8 cellular contexts compared by ENCODE assay signal in the genomic region with DNA sequence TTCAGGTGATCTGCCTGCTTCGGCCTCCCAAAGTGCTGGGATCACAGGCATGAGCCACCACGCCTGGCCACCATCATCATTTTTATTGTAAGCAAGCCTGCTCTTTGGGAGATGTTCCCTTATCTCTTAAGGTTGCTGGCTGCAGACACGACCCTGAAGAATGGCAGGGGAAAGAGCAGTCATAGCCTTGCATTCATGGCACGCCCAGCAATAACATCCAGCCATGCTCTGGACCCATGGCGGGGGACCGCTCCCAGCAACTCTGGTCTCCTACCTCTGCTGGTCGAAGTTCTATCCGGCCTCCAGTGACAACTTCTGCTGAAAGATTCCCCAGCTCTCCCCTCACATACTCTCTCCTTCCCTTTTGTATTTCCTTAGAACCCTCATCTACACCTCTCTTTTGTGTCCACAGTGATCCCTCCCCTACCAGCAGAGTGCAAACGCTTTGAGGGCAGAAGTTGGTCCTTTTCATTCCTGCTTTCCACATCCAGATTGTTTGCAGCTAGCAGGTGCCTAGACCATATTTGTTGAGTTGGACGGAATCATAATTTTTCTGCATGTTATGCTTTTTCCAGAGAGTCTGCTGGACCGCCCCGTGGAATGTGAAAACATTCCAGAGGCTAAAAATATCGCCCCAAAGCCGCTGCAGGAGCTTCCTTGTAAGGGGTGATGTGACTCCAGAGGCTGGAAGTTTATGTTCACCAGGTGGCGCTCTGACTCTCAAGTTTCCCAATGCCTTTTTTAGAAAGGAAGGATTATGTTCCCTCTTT. TPM values are rescaled to one million over a fixed set of nuclear protein-coding genes. Genes with fewer than 3 reads are reported as not detected.
DNase-seq lines count a peak whose midpoint lies in the region; ATAC-seq and TF ChIP-seq lines count a peak whose summit lies in the region.

No MANE protein-coding gene starts in this region.

- H3K9me3 ChIP-seq in MM.1S (replicated peaks; ENCODE audit: insufficient read depth, low read length) = no peaks in the 10 kb centered on the region
- no peaks in the 10 kb centered on the region for H3K9me3 ChIP-seq in neural progenitor cell (ENCODE audit: low read depth)

- H3K9ac ChIP-seq in MM.1S (ENCODE audit: low read length) (no peak overlapping the region), neural progenitor cell (no peak overlapping the region)

- H3K4me2 ChIP-seq in MM.1S (ENCODE audit: low read depth, low read length) (no peak overlapping the region), neural progenitor cell (no peak overlapping the region)

- DNase-seq in DMS153 treated with DMSO at 0.1 percent for 48 hours (lab: John Stamatoyannopoulos, UW; ENCODE audit: unreplicated experiment) = peak; percentile 32
- DNase-seq in DMS153 (lab: John Stamatoyannopoulos, UW) = no peak
- no peak for DNase-seq in MM.1S
- peak; percentile 65 for DNase-seq in activated CD8-positive, alpha-beta T cell treated with anti-CD3 and anti-CD28 coated beads for 36 hours
- peak; percentile 95 for DNase-seq in fibroblast of the aortic adventitia (ENCODE audit: low read depth)
- DNase-seq in neural progenitor cell (ENCODE audit: low spot score) = peak; percentile 78
- no peak for DNase-seq in NCI-H774 (lab: John Stamatoyannopoulos, UW)

- H3K27ac ChIP-seq in MM.1S (ENCODE audit: low read length) (no peak overlapping the region), neural progenitor cell (no peak overlapping the region)

- no peak overlapping the region for H3K4me3 ChIP-seq in MM.1S (ENCODE audit: low read length)
- no peak overlapping the region for H3K4me3 ChIP-seq in fibroblast of the aortic adventitia (ENCODE audit: low read depth, low read length)
- no peak overlapping the region for H3K4me3 ChIP-seq in neural progenitor cell

- H3K27ac Mint-ChIP-seq in activated CD8-positive, alpha-beta T cell treated with anti-CD3 and anti-CD28 coated beads for 36 hours = no peak overlapping the region
- H3K27ac Mint-ChIP-seq in neural progenitor cell = peak overlapping the region; percentile 62

- CTCF ChIA-PET in activated CD8-positive, alpha-beta T cell treated with anti-CD3 and anti-CD28 coated beads for 36 hours (lab: Charles Lee) = interaction anchor here (0.6 to 20.1 kb wide), 19 partner anchors 7 to 161 kb away, joined by 3 to 537 read pairs (median 5); a partner anchor contains a TSS

- no peaks in the 10 kb centered on the region for H3K36me3 ChIP-seq in MM.1S (replicated peaks; ENCODE audit: insufficient read depth, low read length)
- H3K36me3 ChIP-seq in neural progenitor cell = no peaks in the 10 kb centered on the region

- TF ChIP-seq CTCF in MM.1S (IDR thresholded peaks at IDR 0.05; ENCODE audit: low read length) = peak; percentile 64
- peak; percentile 60 for TF ChIP-seq CTCF in activated CD8-positive, alpha-beta T cell treated with anti-CD3 and anti-CD28 coated beads for 36 hours (IDR thresholded peaks at IDR 0.05)
- peak; percentile 74 for TF ChIP-seq CTCF in fibroblast of the aortic adventitia (IDR thresholded peaks at IDR 0.05; ENCODE audit: insufficient read depth, low read length)
- peak; percentile 77 for TF ChIP-seq CTCF in neural progenitor cell (IDR thresholded peaks at IDR 0.05)

- H4K20me1 ChIP-seq in MM.1S (ENCODE audit: insufficient read depth, low read length) (no peaks in the 10 kb centered on the region), neural progenitor cell (ENCODE audit: low read depth) (no peaks in the 10 kb centered on the region)

- no peaks in the 10 kb centered on the region for H3K9me2 ChIP-seq in MM.1S (replicated peaks; ENCODE audit: insufficient read depth, low read length)

- H2AFZ ChIP-seq in MM.1S (ENCODE audit: low read length) (no peak overlapping the region), neural progenitor cell (replicated peaks) (peak overlapping the region; percentile 30)

- intact Hi-C loops in activated CD8-positive, alpha-beta T cell treated with anti-CD3 and anti-CD28 coated beads for 36 hours (cut with micrococcal nuclease) = loop anchor here (2.0 kb wide), 1 partner anchor 22 kb away; no protein-coding TSS in a partner anchor

- H3K27me3 ChIP-seq in MM.1S (replicated peaks; ENCODE audit: insufficient read depth, low read length) (peaks cover 12% of the 10 kb centered on the region), neural progenitor cell (no peaks in the 10 kb centered on the region)

- H3K79me2 ChIP-seq in MM.1S (ENCODE audit: low read length) (no peaks in the 10 kb centered on the region), neural progenitor cell (ENCODE audit: low read depth) (no peaks in the 10 kb centered on the region)

- POLR2A ChIA-PET in activated CD8-positive, alpha-beta T cell treated with anti-CD3 and anti-CD28 coated beads for 36 hours (lab: Charles Lee) = interaction anchor here (0.8 to 1.3 kb wide), 2 partner anchors 11 to 14 kb away, joined by 3 to 4 read pairs; no protein-coding TSS in a partner anchor

- H3K4me1 ChIP-seq in MM.1S (ENCODE audit: low read length) = 0 out of 2 replicates have a peak, but pooled peaks cover 3% of the 10 kb centered on the region
- peaks cover 7% of the 10 kb centered on the region for H3K4me1 ChIP-seq in neural progenitor cell

- H3K4me1 Mint-ChIP-seq in activated CD8-positive, alpha-beta T cell treated with anti-CD3 and anti-CD28 coated beads for 36 hours (ENCODE audit: low read depth) = peaks cover 6% of the 10 kb centered on the region
- peaks cover 18% of the 10 kb centered on the region for H3K4me1 Mint-ChIP-seq in neural progenitor cell

- peaks cover 1% of the 10 kb centered on the region for H3K36me3 Mint-ChIP-seq in activated CD8-positive, alpha-beta T cell treated with anti-CD3 and anti-CD28 coated beads for 36 hours (ENCODE audit: low read depth)
- no peaks in the 10 kb centered on the region for H3K36me3 Mint-ChIP-seq in neural progenitor cell

- no peaks in the 10 kb centered on the region for H3K9me3 Mint-ChIP-seq in activated CD8-positive, alpha-beta T cell treated with anti-CD3 and anti-CD28 coated beads for 36 hours
- H3K9me3 Mint-ChIP-seq in neural progenitor cell = no peaks in the 10 kb centered on the region

- H3F3A ChIP-seq in MM.1S (ENCODE audit: insufficient read depth, low read length) (no peaks in the 10 kb centered on the region), neural progenitor cell (ENCODE audit: low read depth) (peaks cover 13% of the 10 kb centered on the region)

- peaks cover 19% of the 10 kb centered on the region for H3K27me3 Mint-ChIP-seq in activated CD8-positive, alpha-beta T cell treated with anti-CD3 and anti-CD28 coated beads for 36 hours
- H3K27me3 Mint-ChIP-seq in neural progenitor cell (ENCODE audit: insufficient read depth, low read depth) = peaks cover 7% of the 10 kb centered on the region

- no peak for ATAC-seq in activated CD8-positive, alpha-beta T cell treated with anti-CD3 and anti-CD28 coated beads for 36 hours
- no peak for ATAC-seq in HG02870 (IDR thresholded peaks at IDR 0.05; ENCODE audit: unreplicated experiment)

- H3K4me3 Mint-ChIP-seq in activated CD8-positive, alpha-beta T cell treated with anti-CD3 and anti-CD28 coated beads for 36 hours = no peak overlapping the region
- no peak overlapping the region for H3K4me3 Mint-ChIP-seq in neural progenitor cell

RNA-seq across cellular contexts. Expression of a gene that starts 4.4 kb away (rescaled TPM):
- 1 to 10 TPM; 2.3 to 2.9 TPM for total RNA-seq in activated CD8-positive, alpha-beta T cell treated with anti-CD3 and anti-CD28 coated beads for 36 hours
- total RNA-seq in fibroblast of the aortic adventitia (ENCODE audit: low replicate concordance) = 34.9 and 64.3 TPM in 2 replicates
- 7.1 and 21.9 TPM in 2 replicates for total RNA-seq in neural progenitor cell (ENCODE audit: low replicate concordance)

RNA-seq across cellular contexts. Expression of a gene that starts 22.1 kb away (rescaled TPM):
- 1 to 10 TPM; 2.5 to 3.0 TPM for total RNA-seq in activated CD8-positive, alpha-beta T cell treated with anti-CD3 and anti-CD28 coated beads for 36 hours
- total RNA-seq in fibroblast of the aortic adventitia (ENCODE audit: low replicate concordance) (20.2 TPM in 2 replicates), neural progenitor cell (ENCODE audit: low replicate concordance) (2.6 and 5.8 TPM in 2 replicates)

RNA-seq across cellular contexts. Expression of a gene that starts 27.8 kb away (rescaled TPM):
- 10 to 100 TPM; 18.1 to 20.1 TPM for total RNA-seq in activated CD8-positive, alpha-beta T cell treated with anti-CD3 and anti-CD28 coated beads for 36 hours
- total RNA-seq in fibroblast of the aortic adventitia (ENCODE audit: low replicate concordance) = 14.1 and 20.4 TPM in 2 replicates
- 13.7 and 28.6 TPM in 2 replicates for total RNA-seq in neural progenitor cell (ENCODE audit: low replicate concordance)

Comparison
In these comparisons a context has a peak if more than half of its experiments do, and no peak if none do; other contexts are left out.
1. DNase-seq: peak in DMS153 treated with DMSO at 0.1 percent for 48 hours (single experiment), activated CD8-positive, alpha-beta T cell treated with anti-CD3 and anti-CD28 coated beads for 36 hours (single experiment), fibroblast of the aortic adventitia (single experiment) and neural progenitor cell (single experiment); none in DMS153 (single experiment), MM.1S (single experiment) and NCI-H774 (single experiment).
2. Peak in every context shown above with its lines, with median percentiles within 50 percentile points of each other: CTCF ChIP-seq.